In the genomic region with DNA sequence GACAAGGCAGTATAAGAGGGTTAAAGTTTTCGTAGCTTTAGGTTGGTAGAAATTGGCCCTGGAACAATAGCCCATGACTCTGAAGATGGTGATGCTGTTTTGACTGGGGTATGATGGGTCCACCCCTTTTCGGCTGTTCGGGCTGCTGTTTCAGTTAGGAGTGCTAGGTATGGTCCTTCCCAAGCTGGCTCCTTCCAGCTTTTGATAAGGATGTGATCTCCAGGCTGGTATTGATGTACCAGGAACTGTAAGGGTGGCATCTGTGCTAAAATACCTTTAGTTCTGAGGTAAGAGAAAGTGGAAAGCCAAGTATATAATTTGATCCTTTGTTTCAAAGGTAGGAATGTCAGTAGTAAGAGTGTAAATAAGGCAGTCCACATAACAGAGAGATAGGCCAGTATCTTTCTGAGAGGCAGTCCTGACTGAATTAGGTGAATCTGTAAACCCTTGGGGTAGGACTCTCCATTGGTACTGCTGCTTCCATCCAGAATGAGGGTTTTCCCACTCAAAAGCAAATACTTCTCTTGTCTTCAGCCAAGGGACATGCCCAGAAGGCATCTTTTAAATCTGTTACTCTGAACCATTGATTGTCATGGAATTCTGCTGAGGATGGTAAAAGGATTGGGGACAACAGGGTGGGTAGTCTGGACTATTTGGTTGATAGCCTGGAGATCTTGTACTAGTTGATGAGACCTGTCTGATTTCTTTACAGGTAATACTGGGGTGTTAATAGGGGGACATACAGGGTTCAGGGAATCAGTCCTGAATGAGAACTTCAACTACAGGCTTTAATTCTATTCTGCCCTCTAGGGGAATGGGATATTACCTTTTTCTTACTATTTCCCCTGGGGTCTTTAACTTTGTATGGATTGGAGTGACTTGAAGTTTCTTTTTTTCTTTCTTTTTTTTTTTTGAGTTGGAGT, we compare ENCODE assay signal across 12 cellular contexts. TPM values are rescaled to one million over a fixed set of nuclear protein-coding genes. Genes with fewer than 3 reads are reported as not detected.
A peak's percentile ranks its signal among the peaks of the same experiment; 100 is the strongest.
DNase-seq lines count a peak whose midpoint lies in the region; ATAC-seq, FAIRE-seq and TF ChIP-seq lines count a peak whose summit lies in the region.
"Had no signal": no experiment of that assay in that cellular context is flagged by ENCODE, and none has a peak within 500 bp of the region (broad histone marks: within the 10 kb centered on the region; RNA-seq: fewer than 3 reads in every experiment).

No MANE protein-coding gene starts in this region.

- H3K4me3 ChIP-seq in Panc1 (ENCODE audit: low read depth in 2 of 2, low read length in 2 of 2) (peak overlapping the region in 1 of 2 experiments; percentile 96; a peak in 1 of 4 replicates), endothelial cell of umbilical vein (replicated peaks in 1 of 3; ENCODE audit: insufficient read depth in 1 of 3, low read depth in 1 of 3, low read length in 3 of 3) (peak overlapping the region in 2 of 3 experiments; percentile 11 to 95), smooth muscle cell (peak overlapping the region; percentile 72), lower leg skin (ENCODE audit: low read depth, poor library complexity, severe bottlenecking) (no peak overlapping the region)

- H3K27me3 ChIP-seq in Panc1 (ENCODE audit: control insufficient read depth, insufficient read depth, low read length) (no peaks in the 10 kb centered on the region), endothelial cell of umbilical vein (ENCODE audit: control insufficient read depth in 2 of 2, insufficient read depth in 2 of 2, low read length in 2 of 2) (no peaks in the 10 kb centered on the region), smooth muscle cell (ENCODE audit: low read depth) (no peaks in the 10 kb centered on the region)

- H3F3A ChIP-seq in smooth muscle cell (ENCODE audit: low read depth) = peaks cover 64% of the 10 kb centered on the region

- peak overlapping the region; percentile 98; the same call in 1 of the 2 replicates for H3K27ac ChIP-seq in Panc1 (ENCODE audit: low read length)
- no peak overlapping the region for H3K27ac ChIP-seq in endothelial cell of umbilical vein (ENCODE audit: insufficient read depth, low read depth, low read length)
- H3K27ac ChIP-seq in smooth muscle cell (ENCODE audit: low read depth) = peak overlapping the region; percentile 97

- no peak for TF ChIP-seq CTCF in Panc1 (IDR thresholded peaks at IDR 0.05)
- no peak for TF ChIP-seq CTCF in endothelial cell of umbilical vein (IDR thresholded peaks at IDR 0.05; ENCODE audit: extremely low read depth in 1 of 2, insufficient read depth in 1 of 2, low read depth in 1 of 2, low read length in 2 of 2)
- no peak for TF ChIP-seq CTCF in smooth muscle cell (IDR thresholded peaks at IDR 0.05; ENCODE audit: borderline replicate concordance, insufficient read depth, poor library complexity, severe bottlenecking)
- TF ChIP-seq CTCF in lower leg skin (IDR thresholded peaks at IDR 0.05) = no peak

- POLR2A ChIA-PET in Panc1 (lab: Charles Lee) = no interaction called here
- POLR2A ChIA-PET in endothelial cell of umbilical vein (lab: Charles Lee) = no interaction called here

- H3K9ac ChIP-seq in endothelial cell of umbilical vein (replicated peaks; ENCODE audit: extremely low read depth, insufficient read depth, low read length) (peak overlapping the region; percentile 18), smooth muscle cell (ENCODE audit: low read depth) (no peak overlapping the region)

- H3K36me3 ChIP-seq in Panc1 (ENCODE audit: control insufficient read depth, insufficient read depth, low read length) = peaks cover 90% of the 10 kb centered on the region
- H3K36me3 ChIP-seq in endothelial cell of umbilical vein (ENCODE audit: control insufficient read depth in 2 of 2, extremely low read depth in 1 of 2, insufficient read depth in 2 of 2, low read length in 2 of 2) = peaks cover 73 to 85% of the 10 kb centered on the region in 2 experiments
- H3K36me3 ChIP-seq in smooth muscle cell (ENCODE audit: low read depth) = no peaks in the 10 kb centered on the region

- no peak for FAIRE-seq in endothelial cell of umbilical vein (lab: Jason Lieb, UNC)

- H2AFZ ChIP-seq in endothelial cell of umbilical vein (ENCODE audit: low read depth, low read length) = no peak overlapping the region
- no peak overlapping the region for H2AFZ ChIP-seq in smooth muscle cell (ENCODE audit: low read depth)

- CTCF ChIA-PET in activated CD8-positive, alpha-beta memory T cell treated with anti-CD3 and anti-CD28 coated beads, Interleukin-2, amount 10 ng/mL, durations not matched to agents 7 days and 5 days (lab: Charles Lee) = interaction anchor here (0.9 to 1.8 kb wide), 5 partner anchors 11 to 37 kb away, joined by 3 to 5 read pairs (median 3); no protein-coding TSS in a partner anchor
- CTCF ChIA-PET in Panc1 (lab: Charles Lee) (interaction anchor here (0.7 kb wide), 1 partner anchor 218 kb away, joined by 3 read pairs; no protein-coding TSS in a partner anchor), endothelial cell of umbilical vein (lab: Charles Lee) (interaction anchor here (1.8 to 4.0 kb wide), 2 partner anchors 36 to 37 kb away, joined by 8 to 15 read pairs; no protein-coding TSS in a partner anchor)

- H3K36me3 Mint-ChIP-seq in activated CD8-positive, alpha-beta memory T cell treated with anti-CD3 and anti-CD28 coated beads, Interleukin-2, amount 10 ng/mL, durations not matched to agents 7 days and 5 days = peaks cover 99% of the 10 kb centered on the region

- H3K4me2 ChIP-seq in endothelial cell of umbilical vein (ENCODE audit: insufficient read depth, low read length) (peak overlapping the region; percentile 99), smooth muscle cell (peak overlapping the region; percentile 87)

- intact Hi-C loops in Panc1 (cut with micrococcal nuclease; ENCODE audit: unreplicated experiment) = no loop called here
- intact Hi-C loops in endothelial cell of umbilical vein (cut with micrococcal nuclease) = no loop called here
- intact Hi-C loops in lower leg skin (cut with DNase I; ENCODE audit: low total_unique reads) = no loop called here

- no peaks in the 10 kb centered on the region for H3K9me3 ChIP-seq in Panc1 (ENCODE audit: control insufficient read depth, insufficient read depth, low read depth, low read length)
- no peaks in the 10 kb centered on the region for H3K9me3 ChIP-seq in endothelial cell of umbilical vein (replicated peaks; ENCODE audit: control insufficient read depth, insufficient read depth, low read length)
- no peaks in the 10 kb centered on the region for H3K9me3 ChIP-seq in smooth muscle cell (replicated peaks; ENCODE audit: low read depth)

- no peaks in the 10 kb centered on the region for H3K9me1 ChIP-seq in endothelial cell of umbilical vein (replicated peaks; ENCODE audit: control insufficient read depth, extremely low read depth, insufficient read depth, low read length)

- BruUV-seq in Panc1 (replicated peaks; lab: Mats Ljungman, UMichigan) = no TSS peak
- no TSS peak for BruUV-seq in endothelial cell of umbilical vein (replicated peaks; lab: Mats Ljungman, UMichigan)

- no peak for ATAC-seq in activated CD8-positive, alpha-beta memory T cell treated with anti-CD3 and anti-CD28 coated beads, Interleukin-2, amount 10 ng/mL, durations not matched to agents 7 days and 5 days
- peak; percentile 14 for ATAC-seq in Panc1

- TF ChIP-seq POLR2A in endothelial cell of umbilical vein (IDR thresholded peaks at IDR 0.05; ENCODE audit: low read depth, low read length) (peak; percentile 19), lower leg skin (IDR thresholded peaks at IDR 0.05) (no peak)

- H3K27ac Mint-ChIP-seq in activated CD8-positive, alpha-beta memory T cell treated with anti-CD3 and anti-CD28 coated beads, Interleukin-2, amount 10 ng/mL, durations not matched to agents 7 days and 5 days = peak overlapping the region; percentile 82

- peak overlapping the region; percentile 94 for H3K4me3 Mint-ChIP-seq in activated CD8-positive, alpha-beta memory T cell treated with anti-CD3 and anti-CD28 coated beads, Interleukin-2, amount 10 ng/mL, durations not matched to agents 7 days and 5 days

- H4K20me1 ChIP-seq in endothelial cell of umbilical vein (replicated peaks; ENCODE audit: control insufficient read depth, extremely low read depth, insufficient read depth, low read length) (peaks cover 41% of the 10 kb centered on the region), smooth muscle cell (ENCODE audit: low read depth) (peaks cover 100% of the 10 kb centered on the region)

- dilution Hi-C loops in endothelial cell of umbilical vein (cut with MboI; ENCODE audit: extremely low pct_ligation_motif_present, low sequenced_read_pairs) = no loop called here

- no peak for DNase-seq in activated CD8-positive, alpha-beta memory T cell treated with anti-CD3 and anti-CD28 coated beads, Interleukin-2, amount 10 ng/mL, durations not matched to agents 7 days and 5 days
- no peak for DNase-seq in activated CD8-positive, alpha-beta memory T cell treated with anti-CD3 and anti-CD28 coated beads for 24 hours
- DNase-seq in Panc1 (ENCODE audit: low read depth, low spot score) (no peak), endothelial cell of umbilical vein (ENCODE audit: low read depth, low spot score) (no peak), smooth muscle cell (lab: John Stamatoyannopoulos, UW; ENCODE audit: unreplicated experiment) (no peak), putamen (ENCODE audit: low spot score) (no peak), NCI-H226 (no peak), lower leg skin (ENCODE audit: low spot score in 2 of 2) (no peak)
- DNase-seq: amygdala; hippocampal formation; SIG-M5; stimulated activated CD4-positive, alpha-beta T cell treated with anti-CD3 and anti-CD28 coated beads, Interleukin-15, amount 100 ng/mL, for 24 hours had no signal

- in situ Hi-C loops in Panc1 (cut with HindIII; ENCODE audit: low pct_unique_long_range_greater_than_20kb, low sequenced_read_pairs) = no loop called here

- peaks cover 17% of the 10 kb centered on the region for H3K9me3 Mint-ChIP-seq in activated CD8-positive, alpha-beta memory T cell treated with anti-CD3 and anti-CD28 coated beads, Interleukin-2, amount 10 ng/mL, durations not matched to agents 7 days and 5 days (ENCODE audit: low read depth)

- 62% methylated on average over 3 of the region's 3 CpGs for WGBS in smooth muscle cell (ENCODE audit: low lambda C conversion rate)
- WGBS in lower leg skin, 2 donors = 92% methylated on average over 3 of the region's 3 CpGs

- no peaks in the 10 kb centered on the region for H3K27me3 Mint-ChIP-seq in activated CD8-positive, alpha-beta memory T cell treated with anti-CD3 and anti-CD28 coated beads, Interleukin-2, amount 10 ng/mL, durations not matched to agents 7 days and 5 days

- peaks cover 86% of the 10 kb centered on the region for H3K4me1 Mint-ChIP-seq in activated CD8-positive, alpha-beta memory T cell treated with anti-CD3 and anti-CD28 coated beads, Interleukin-2, amount 10 ng/mL, durations not matched to agents 7 days and 5 days

- H3K4me1 ChIP-seq in Panc1 (ENCODE audit: control insufficient read depth, insufficient read depth, low read length) = peaks cover 64% of the 10 kb centered on the region
- H3K4me1 ChIP-seq in endothelial cell of umbilical vein (ENCODE audit: control insufficient read depth, extremely low read depth, insufficient read depth, low read length) = peaks cover 70% of the 10 kb centered on the region
- H3K4me1 ChIP-seq in smooth muscle cell (ENCODE audit: low read depth) = peaks cover 77% of the 10 kb centered on the region

- H3K79me2 ChIP-seq in endothelial cell of umbilical vein (ENCODE audit: control insufficient read depth, insufficient read depth, low read length) (peaks cover 90% of the 10 kb centered on the region), smooth muscle cell (ENCODE audit: low read depth) (peaks cover 86% of the 10 kb centered on the region)

RNA-seq across cellular contexts. Expression of gene ZNFX1, which starts 6.1 kb away (rescaled TPM):
- total RNA-seq in activated CD8-positive, alpha-beta memory T cell treated with anti-CD3 and anti-CD28 coated beads, Interleukin-2, amount 10 ng/mL, durations not matched to agents 7 days and 5 days = 10 to 100 TPM; 69.2 to 88.6 TPM
- total RNA-seq in Panc1 (2021; ENCODE audit: unreplicated experiment) (39.4 TPM), endothelial cell of umbilical vein (26.5 and 27.9 TPM in 2 replicates), smooth muscle cell (15.9 and 17.4 TPM in 2 replicates), lower leg skin (10 to 100 TPM; 26.0 to 31.4 (median 28.1) TPM)
- polyA plus RNA-seq in Panc1 (2012; ENCODE audit: insufficient read length) = 22.5 TPM
- polyA plus RNA-seq in endothelial cell of umbilical vein (6.8 and 8.3 TPM in 2 replicates), smooth muscle cell (16.4 and 18.0 TPM in 2 replicates)
- polyA plus RNA-seq in endothelial cell of umbilical vein (2011; cell fraction: cytosol; rRNA removed) = 7.8 and 8.6 TPM in 2 replicates
- 10.1 and 13.9 TPM in 2 replicates for polyA plus RNA-seq in endothelial cell of umbilical vein (2011; cell fraction: nucleus; rRNA removed)
- 24.5 and 24.7 TPM in 2 replicates for polyA plus RNA-seq in endothelial cell of umbilical vein (2012)
- polyA minus RNA-seq in endothelial cell of umbilical vein = 24.3 and 29.8 TPM in 2 replicates
- polyA minus RNA-seq in endothelial cell of umbilical vein (2011; cell fraction: cytosol; rRNA and poly(A)+ RNA removed) = 13.3 TPM
- polyA minus RNA-seq in endothelial cell of umbilical vein (2011; cell fraction: nucleus; rRNA and poly(A)+ RNA removed) = 12.7 and 22.2 TPM in 2 replicates
